1 cellular context compared by ENCODE assay signal in genomic region chr12:56989866-56990610, GRCh38.
TF ChIP-seq lines count a peak whose summit lies in the region.

No MANE protein-coding gene starts in this region.

TF ChIP-seq in HEK293, 187 proteins besides CTCF, POLR2A, EP300 and RAD21:
- TF ChIP-seq ZNF311 (tag by site-specific recombination; IDR thresholded peaks at IDR 0.05; ENCODE audit: borderline replicate concordance) (no peak), ZNF341 (tag by site-specific recombination; IDR thresholded peaks at IDR 0.05; ENCODE audit: low read depth) (no peak), ZSCAN4 (tag by site-specific recombination; IDR thresholded peaks at IDR 0.05) (no peak), SCRT2 (tag by site-specific recombination; IDR thresholded peaks at IDR 0.05) (no peak), OSR2 (tag by site-specific recombination; IDR thresholded peaks at IDR 0.05) (no peak), ZFP3 (tag by site-specific recombination; IDR thresholded peaks at IDR 0.05; ENCODE audit: low read depth) (no peak), ZNF146 (tag by site-specific recombination; IDR thresholded peaks at IDR 0.05) (peak; percentile 65), ZBTB48 (tag by site-specific recombination; IDR thresholded peaks at IDR 0.05) (no peak)
